In the genomic region with DNA sequence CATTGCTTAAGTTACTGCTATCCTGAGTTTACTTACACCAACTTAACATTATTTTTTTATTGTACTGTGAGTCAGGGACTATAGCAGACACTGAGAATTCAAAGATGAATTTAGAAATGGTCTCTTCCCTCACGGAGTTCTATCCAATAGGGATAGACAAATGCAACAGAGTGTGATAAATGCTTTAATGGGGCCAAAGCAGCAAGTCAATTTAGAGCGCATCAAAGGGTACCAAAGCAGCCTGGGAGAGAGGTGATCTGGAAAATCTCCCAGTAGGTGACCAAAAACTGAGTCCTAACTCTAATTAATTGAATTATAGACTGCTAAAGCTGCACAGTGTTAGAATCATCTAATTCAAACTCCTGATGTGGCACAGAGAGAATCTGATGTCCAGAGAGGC, we compare ENCODE assay signal across 24 cellular contexts. TPM values are rescaled to one million over a fixed set of nuclear protein-coding genes. Genes with fewer than 3 reads are reported as not detected.
DNase-seq lines count a peak whose midpoint lies in the region; ATAC-seq and TF ChIP-seq lines count a peak whose summit lies in the region.
"Had no signal": no experiment of that assay in that cellular context is flagged by ENCODE, and none has a peak within 500 bp of the region (broad histone marks: within the 10 kb centered on the region; RNA-seq: fewer than 3 reads in every experiment).

No MANE protein-coding gene starts in this region.

- H3K4me1 ChIP-seq in BE2C, result peaks cover 5% of the 10 kb centered on the region; the same call in 1 of the 2 replicates
- H3K4me1 ChIP-seq: thyroid gland had no signal

- H3K9me3 Mint-ChIP-seq in glutamatergic neuron (ENCODE audit: unreplicated experiment), result peaks cover 7% of the 10 kb centered on the region
- H3K9me3 Mint-ChIP-seq: WTC11 had no signal

- H3K36me3 ChIP-seq in BE2C, result peaks cover 3% of the 10 kb centered on the region; the same call in 1 of the 2 replicates
- H3K36me3 ChIP-seq: gastroesophageal sphincter, left lung, sigmoid colon, thyroid gland had no signal

- no peaks in the 10 kb centered on the region for H3K9me3 ChIP-seq in BE2C
- H3K9me3 ChIP-seq: gastroesophageal sphincter, left lung, sigmoid colon, thyroid gland had no signal

- H3K4me3 ChIP-seq in BE2C (ENCODE audit: low read depth, low read length) (peak overlapping the region; percentile 96), GM08714 (ENCODE audit: low read length) (peak overlapping the region; percentile 40; the same call in 1 of the 2 replicates)
- H3K4me3 ChIP-seq: gastroesophageal sphincter, GM23248, K562, thyroid gland had no signal

- peak overlapping the region; percentile 2 for H3K27ac Mint-ChIP-seq in glutamatergic neuron (ENCODE audit: unreplicated experiment)
- H3K27ac Mint-ChIP-seq: activated naive CD4-positive, alpha-beta T cell treated with anti-CD3 and anti-CD28 coated beads, Interleukin-2, amount 50 U/mL, for 24 hours; naive B cell; stimulated activated naive CD8-positive, alpha-beta T cell treated with anti-CD3 and anti-CD28 coated beads, Interleukin-15, amount 100 ng/mL, for 72 hours; WTC11 had no signal

- H3K36me3 Mint-ChIP-seq in glutamatergic neuron (ENCODE audit: unreplicated experiment), result no peaks in the 10 kb centered on the region
- H3K36me3 Mint-ChIP-seq: activated naive CD4-positive, alpha-beta T cell treated with anti-CD3 and anti-CD28 coated beads, Interleukin-2, amount 50 U/mL, for 24 hours; naive B cell; WTC11 had no signal

- no peaks in the 10 kb centered on the region for H3K27me3 ChIP-seq in BE2C
- H3K27me3 ChIP-seq: thyroid gland had no signal

- H3K27me3 Mint-ChIP-seq in glutamatergic neuron (ENCODE audit: unreplicated experiment), result peaks cover 11% of the 10 kb centered on the region

- H3K4me1 Mint-ChIP-seq in glutamatergic neuron (ENCODE audit: low read depth, unreplicated experiment), result peaks cover 11% of the 10 kb centered on the region
- H3K4me1 Mint-ChIP-seq: activated naive CD4-positive, alpha-beta T cell treated with anti-CD3 and anti-CD28 coated beads, Interleukin-2, amount 50 U/mL, for 24 hours; stimulated activated naive CD8-positive, alpha-beta T cell treated with anti-CD3 and anti-CD28 coated beads, Interleukin-15, amount 100 ng/mL, for 72 hours had no signal

- no peak for DNase-seq in BE2C
- peak; percentile 85 for DNase-seq in NCI-H69 (lab: John Stamatoyannopoulos, UW)
- DNase-seq in glutamatergic neuron, result no peak
- DNase-seq in CD1c-positive myeloid dendritic cell (ENCODE audit: extremely low spot score), result no peak
- no peak for DNase-seq in Kasumi-1 (lab: John Stamatoyannopoulos, UW)
- DNase-seq: activated CD4-positive, alpha-beta T cell treated with anti-CD3 and anti-CD28 coated beads, Interleukin-2, amount 50 U/mL, for 4 hours; activated CD8-positive, alpha-beta memory T cell treated with anti-CD3 and anti-CD28 coated beads, Interleukin-2, amount 50 U/mL, for 4 hours; cortex of kidney; GM23248; left lung; naive B cell; NCI-H2029 treated with DMSO at 0.1 percent for 48 hours; posterior cingulate gyrus; RPMI8226; sigmoid colon; stimulated activated naive CD8-positive, alpha-beta T cell treated with anti-CD3 and anti-CD28 coated beads, Interleukin-15, amount 100 ng/mL, for 72 hours; thyroid gland had no signal

- TF ChIP-seq CTCF in BE2C (IDR thresholded peaks at IDR 0.05; ENCODE audit: low read depth, low read length) (no peak), glutamatergic neuron (IDR thresholded peaks at IDR 0.05; ENCODE audit: partially characterized antibody, unreplicated experiment) (no peak)

- peak overlapping the region; percentile 37 for H3K4me3 Mint-ChIP-seq in glutamatergic neuron (ENCODE audit: unreplicated experiment)
- H3K4me3 Mint-ChIP-seq: activated naive CD4-positive, alpha-beta T cell treated with anti-CD3 and anti-CD28 coated beads, Interleukin-2, amount 50 U/mL, for 24 hours; naive B cell; stimulated activated naive CD8-positive, alpha-beta T cell treated with anti-CD3 and anti-CD28 coated beads, Interleukin-15, amount 100 ng/mL, for 72 hours had no signal

- ATAC-seq in GM21576 (IDR thresholded peaks at IDR 0.05; ENCODE audit: unreplicated experiment) (no peak), HG03439 (IDR thresholded peaks at IDR 0.05; ENCODE audit: unreplicated experiment) (no peak)
- ATAC-seq: gastroesophageal sphincter; K562; left lung; stimulated activated naive CD8-positive, alpha-beta T cell treated with anti-CD3 and anti-CD28 coated beads, Interleukin-15, amount 100 ng/mL, for 72 hours; WTC11 had no signal

RNA-seq across cellular contexts. Expression of gene LIN7A, which starts 2.7 kb away (rescaled TPM):
- 8.3 TPM for polyA plus RNA-seq in BE2C (2012; ENCODE audit: insufficient read depth, insufficient read length, low read depth)
- total RNA-seq in glutamatergic neuron (ENCODE audit: unreplicated experiment), result 41.9 TPM
- total RNA-seq: K562 had no signal
- polyA plus RNA-seq: K562 had no signal
